ENCODE assay signal across 13 cellular contexts in the genomic region with DNA sequence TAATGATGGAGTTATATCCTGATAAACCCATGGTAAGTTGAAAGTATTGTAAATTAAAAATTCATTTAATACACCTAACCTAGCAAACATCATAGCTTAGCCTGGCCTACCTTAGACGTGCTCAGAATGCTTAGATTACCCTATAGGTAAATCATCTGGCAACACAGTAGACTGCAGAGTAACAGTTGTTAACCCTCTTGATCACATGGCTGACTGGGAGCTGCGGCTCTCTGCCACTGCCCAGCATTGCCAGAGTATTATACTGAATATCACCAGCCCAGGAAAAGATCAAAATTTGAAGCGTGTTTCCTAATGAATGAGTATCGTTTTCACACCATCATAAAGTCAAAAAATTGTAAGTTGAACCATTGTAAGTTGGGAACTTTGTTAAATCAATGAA. TPM values are rescaled to one million over a fixed set of nuclear protein-coding genes. Genes with fewer than 3 reads are reported as not detected.
DNase-seq lines count a peak whose midpoint lies in the region; ATAC-seq, FAIRE-seq and TF ChIP-seq lines count a peak whose summit lies in the region.
"Had no signal": no experiment of that assay in that cellular context is flagged by ENCODE, and none has a peak within 500 bp of the region (broad histone marks: within the 10 kb centered on the region; RNA-seq: fewer than 3 reads in every experiment).

No MANE protein-coding gene starts in this region.

- H3K9me3 Mint-ChIP-seq in activated T-helper 2 cell treated with anti-CD3 and anti-CD28 coated beads, Interferon-gamma antibody, Interleukin-2, Interleukin-4, amounts not matched to agents 10 μg/mL and 5 μg/mL and 100 μg/mL, durations not matched to agents 14 hours and 24 hours and 36 hours, result no peaks in the 10 kb centered on the region

- peaks cover 3% of the 10 kb centered on the region for H3K36me3 Mint-ChIP-seq in activated T-helper 2 cell treated with anti-CD3 and anti-CD28 coated beads, Interferon-gamma antibody, Interleukin-2, Interleukin-4, amounts not matched to agents 10 μg/mL and 5 μg/mL and 100 μg/mL, durations not matched to agents 14 hours and 24 hours and 36 hours (ENCODE audit: low read depth)

- H3K4me1 Mint-ChIP-seq in activated T-helper 2 cell treated with anti-CD3 and anti-CD28 coated beads, Interferon-gamma antibody, Interleukin-2, Interleukin-4, amounts not matched to agents 10 μg/mL and 5 μg/mL and 100 μg/mL, durations not matched to agents 14 hours and 24 hours and 36 hours (ENCODE audit: low read depth), result peaks cover 6% of the 10 kb centered on the region

- ATAC-seq in GM19324 (IDR thresholded peaks at IDR 0.05; ENCODE audit: low FRiP score, unreplicated experiment), result no peak

- no peak for TF ChIP-seq CTCF in kidney (IDR thresholded peaks at IDR 0.05; ENCODE audit: borderline replicate concordance, extremely low read depth, insufficient read depth)

- intact Hi-C loops in activated T-helper 2 cell treated with anti-CD3 and anti-CD28 coated beads, Interferon-gamma antibody, Interleukin-2, Interleukin-4, amounts not matched to agents 10 μg/mL and 5 μg/mL and 100 μg/mL, durations not matched to agents 14 hours and 24 hours and 36 hours (cut with micrococcal nuclease), result loop anchor here (1.0 to 10.0 kb wide), 4 partner anchors 63 to 520 kb away; a partner anchor contains a TSS
- intact Hi-C loops in kidney (cut with DNase I), result loop anchor here (10.0 kb wide), 1 partner anchor 160 kb away; no protein-coding TSS in a partner anchor

- no peaks in the 10 kb centered on the region for H3K9me3 ChIP-seq in kidney (ENCODE audit: control insufficient read depth in 1 of 2, low read length in 2 of 2)
- H3K9me3 ChIP-seq in stomach smooth muscle (ENCODE audit: control insufficient read depth in 2 of 2, low read length in 2 of 2), result no peaks in the 10 kb centered on the region

- peaks cover 0 to 9% of the 10 kb centered on the region in 2 donors for H3K4me1 ChIP-seq in kidney (ENCODE audit: control insufficient read depth in 1 of 2, insufficient read depth in 1 of 2, low read depth in 1 of 2, low read length in 2 of 2)
- H3K4me1 ChIP-seq in stomach smooth muscle (ENCODE audit: control insufficient read depth, insufficient read depth, low read length), result peaks cover 5% of the 10 kb centered on the region

- no peak for FAIRE-seq in kidney (lab: Jason Lieb, UNC)
- FAIRE-seq: bronchial epithelial cell had no signal

- no peaks in the 10 kb centered on the region for H3K27me3 Mint-ChIP-seq in activated T-helper 2 cell treated with anti-CD3 and anti-CD28 coated beads, Interferon-gamma antibody, Interleukin-2, Interleukin-4, amounts not matched to agents 10 μg/mL and 5 μg/mL and 100 μg/mL, durations not matched to agents 14 hours and 24 hours and 36 hours (ENCODE audit: low read depth)

- H3K27ac Mint-ChIP-seq in activated T-helper 2 cell treated with anti-CD3 and anti-CD28 coated beads, Interferon-gamma antibody, Interleukin-2, Interleukin-4, amounts not matched to agents 10 μg/mL and 5 μg/mL and 100 μg/mL, durations not matched to agents 14 hours and 24 hours and 36 hours, result peak overlapping the region; percentile 29

- DNase-seq in DMS 273 (lab: John Stamatoyannopoulos, UW; ENCODE audit: unreplicated experiment) (peak; percentile 3), DMS 273 treated with DMSO at 0.1 percent for 48 hours (lab: John Stamatoyannopoulos, UW) (no peak), kidney (no peak), NOMO-1 treated with dmso at 0.1 percent for 144 hours (lab: John Stamatoyannopoulos, UW; ENCODE audit: unreplicated experiment) (no peak), GF-D8 (lab: John Stamatoyannopoulos, UW) (no peak)
- no peak for DNase-seq in activated T-helper 2 cell treated with anti-CD3 and anti-CD28 coated beads, Interferon-gamma antibody, Interleukin-2, Interleukin-4, amounts not matched to agents 10 μg/mL and 5 μg/mL and 100 μg/mL, durations not matched to agents 14 hours and 24 hours and 36 hours (ENCODE audit: low spot score)
- DNase-seq: 8988T, NCI-H2171, T1000 had no signal

- no peaks in the 10 kb centered on the region for H3K36me3 ChIP-seq in kidney (ENCODE audit: control insufficient read depth in 1 of 2, insufficient read depth in 2 of 2, low read length in 2 of 2)
- no peaks in the 10 kb centered on the region for H3K36me3 ChIP-seq in stomach smooth muscle (ENCODE audit: control insufficient read depth in 2 of 2, insufficient read depth in 2 of 2, low read length in 2 of 2)

- H3K4me3 Mint-ChIP-seq in activated T-helper 2 cell treated with anti-CD3 and anti-CD28 coated beads, Interferon-gamma antibody, Interleukin-2, Interleukin-4, amounts not matched to agents 10 μg/mL and 5 μg/mL and 100 μg/mL, durations not matched to agents 14 hours and 24 hours and 36 hours (ENCODE audit: low read depth), result no peak overlapping the region

- no peaks in the 10 kb centered on the region for H3K27me3 ChIP-seq in stomach smooth muscle (ENCODE audit: control insufficient read depth in 1 of 2, insufficient read depth in 2 of 2, low read length in 2 of 2)

- H3K27ac ChIP-seq in kidney (ENCODE audit: low read depth in 2 of 2, low read length in 2 of 2) (peak overlapping the region; percentile 65 to 80), stomach smooth muscle (ENCODE audit: low read length) (peak overlapping the region; percentile 32)
- H3K27ac ChIP-seq: HL-60 had no signal

- H3K9ac ChIP-seq in kidney (ENCODE audit: low read length in 2 of 2), result peak overlapping the region; percentile 65 to 89
- H3K9ac ChIP-seq in stomach smooth muscle (ENCODE audit: low read length in 2 of 2), result peak overlapping the region; percentile 13 to 47

- H3K4me3 ChIP-seq in kidney (ENCODE audit: low read length in 2 of 2), result peak overlapping the region; percentile 30 to 48
- no peak overlapping the region for H3K4me3 ChIP-seq in stomach smooth muscle (ENCODE audit: low read length in 2 of 2)

RNA-seq across cellular contexts. Expression of a gene that starts 17.8 kb away (rescaled TPM):
- not detected in 2 replicates for total RNA-seq in activated T-helper 2 cell treated with anti-CD3 and anti-CD28 coated beads, Interferon-gamma antibody, Interleukin-2, Interleukin-4, amounts not matched to agents 10 μg/mL and 5 μg/mL and 100 μg/mL, durations not matched to agents 14 hours and 24 hours and 36 hours
- total RNA-seq in kidney, result not detected
- not detected for polyA plus RNA-seq in kidney (ENCODE audit: insufficient read depth, low read depth, low replicate concordance)
- total RNA-seq: bronchial epithelial cell had no signal

Comparison
In these comparisons a context has a peak if more than half of its experiments do, and no peak if none do; other contexts are left out.
1. H3K4me3 ChIP-seq: peak in kidney (2 of 2); none in stomach smooth muscle (0 of 2).